ENCODE assay signal across 8 cellular contexts in the genomic region with DNA sequence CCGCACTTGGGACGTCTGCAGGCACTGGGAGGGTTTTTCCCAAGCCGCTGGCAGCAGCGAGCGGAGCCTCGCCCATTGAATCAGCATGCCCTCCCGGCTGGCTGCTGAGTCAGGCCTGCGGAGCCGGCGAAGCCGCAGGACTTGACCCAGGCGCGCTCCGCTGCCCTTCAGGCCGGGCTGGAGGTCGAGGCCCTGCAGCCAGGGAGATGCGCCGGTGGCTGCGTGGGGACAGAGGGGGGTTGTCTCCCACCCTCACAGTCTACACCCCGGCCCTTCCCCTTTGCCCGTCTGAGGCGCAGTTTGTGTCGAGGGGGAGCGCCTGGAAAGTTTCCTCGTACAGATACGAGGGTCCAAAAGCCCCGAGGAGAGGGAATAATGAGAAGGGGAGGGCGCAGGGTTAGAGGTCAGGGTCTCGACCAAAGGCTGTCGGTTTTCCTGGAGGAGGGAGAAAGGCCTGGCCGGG. TPM values are rescaled to one million over a fixed set of nuclear protein-coding genes. Genes with fewer than 3 reads are reported as not detected.
DNase-seq lines count a peak whose midpoint lies in the region; ATAC-seq and TF ChIP-seq lines count a peak whose summit lies in the region.

No MANE protein-coding gene starts in this region.

- H3K36me3 ChIP-seq in prostate gland: no peaks in the 10 kb centered on the region

- ATAC-seq in GM21786 (IDR thresholded peaks at IDR 0.05; ENCODE audit: unreplicated experiment) (no peak), HG02610 (IDR thresholded peaks at IDR 0.05; ENCODE audit: unreplicated experiment) (no peak)

- H3K4me1 ChIP-seq in prostate gland (replicated peaks): peaks cover 11% of the 10 kb centered on the region

- peak; percentile 77 for TF ChIP-seq POLR2A in prostate gland (IDR thresholded peaks at IDR 0.05)

- WGBS in prostate gland: 8% methylated on average over 31 of the region's 31 CpGs

- no peaks in the 10 kb centered on the region for H3K9me3 ChIP-seq in prostate gland

- H3K4me3 ChIP-seq in prostate gland: peak overlapping the region; percentile 98 to 99

- intact Hi-C loops in prostate gland (cut with DNase I): no loop called here

- DNase-seq in activated CD4-positive, alpha-beta T cell treated with anti-CD3 and anti-CD28 coated beads for 48 hours: peak; percentile 41
- no peak for DNase-seq in activated CD4-positive, alpha-beta T cell treated with anti-CD3 and anti-CD28 coated beads, Interleukin-2, amount 50 U/mL, for 4 hours
- DNase-seq in MV-4-11 (lab: John Stamatoyannopoulos, UW) (peak; percentile 5), anterior cingulate cortex (lab: John Stamatoyannopoulos, UW) (peak in 33 of 58 donors; percentile 11 to 66 (median 43)), hepatic stellate cell (ENCODE audit: low spot score) (peak; percentile 80), prostate gland (ENCODE audit: low spot score) (peak; percentile 54)

- no peak for TF ChIP-seq CTCF in prostate gland (IDR thresholded peaks at IDR 0.05)

- H3K27me3 ChIP-seq in prostate gland (replicated peaks; ENCODE audit: insufficient read depth): no peaks in the 10 kb centered on the region

- H3K27ac ChIP-seq in prostate gland: peak overlapping the region; percentile 93 to 98

RNA-seq across cellular contexts. Expression of a gene that starts 0.8 kb away (rescaled TPM):
- total RNA-seq in prostate gland: 100 to 1,000 TPM; 168 to 287 TPM

Comparison
In these comparisons a context has a peak if more than half of its experiments do, and no peak if none do; other contexts are left out.
1. DNase-seq: peak in activated CD4-positive, alpha-beta T cell treated with anti-CD3 and anti-CD28 coated beads for 48 hours (single experiment), MV-4-11 (single experiment), anterior cingulate cortex (33 of 58), hepatic stellate cell (single experiment) and prostate gland (single experiment); none in activated CD4-positive, alpha-beta T cell treated with anti-CD3 and anti-CD28 coated beads, Interleukin-2, amount 50 U/mL, for 4 hours (0 of 2).